ENCODE assay signal across 17 cellular contexts in the genomic region with DNA sequence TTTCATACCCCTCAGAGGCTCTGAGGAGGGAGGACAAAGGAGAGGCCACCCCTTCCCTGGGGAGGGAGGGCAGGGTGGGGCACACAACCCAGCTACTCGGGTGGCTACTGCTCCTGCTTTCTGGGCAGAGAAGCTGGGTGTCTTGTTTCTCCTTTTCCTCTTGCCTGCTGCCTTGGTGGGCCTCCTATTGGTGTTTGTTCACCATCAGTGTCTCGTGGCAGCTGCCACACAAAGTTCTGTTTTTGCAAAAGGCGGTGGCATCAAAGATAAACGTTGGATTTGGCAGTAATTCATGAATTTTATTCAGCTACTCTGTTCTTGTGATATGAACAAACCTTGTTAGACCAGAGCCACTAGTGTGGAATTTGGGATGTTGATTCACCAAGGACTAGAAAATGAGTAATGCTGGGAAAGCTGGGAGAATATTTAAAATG.
DNase-seq lines count a peak whose midpoint lies in the region; ATAC-seq and TF ChIP-seq lines count a peak whose summit lies in the region.
"Had no signal": no experiment of that assay in that cellular context is flagged by ENCODE, and none has a peak within 500 bp of the region (broad histone marks: within the 10 kb centered on the region; RNA-seq: fewer than 3 reads in every experiment).

No MANE protein-coding gene starts in this region.

- H3K36me3 ChIP-seq in mesendoderm (ENCODE audit: control insufficient read depth, insufficient read depth, low read length), result no peaks in the 10 kb centered on the region
- H3K36me3 ChIP-seq: colonic mucosa, sigmoid colon, vagina had no signal

- WGBS in mesendoderm (ENCODE audit: extremely low coverage, insufficient coverage, low lambda C conversion rate), result no CpG with 5 or more reads among the region's 4 CpGs

- no peak overlapping the region for H3K56ac ChIP-seq in mesendoderm (ENCODE audit: low read length)

- no peak overlapping the region for H3K27ac ChIP-seq in mesendoderm (ENCODE audit: low read depth, low read length)
- H3K27ac ChIP-seq: colonic mucosa, vagina had no signal

- no peak overlapping the region for H3K4me2 ChIP-seq in mesendoderm (ENCODE audit: low read length)

- H3K9me3 Mint-ChIP-seq in chondrocyte (ENCODE audit: low read depth), result no peaks in the 10 kb centered on the region

- H3K9ac ChIP-seq in mesendoderm (ENCODE audit: low read length), result no peak overlapping the region

- H3K4me3 ChIP-seq in mesendoderm (ENCODE audit: low read length), result no peak overlapping the region
- H3K4me3 ChIP-seq: colonic mucosa, sigmoid colon, vagina had no signal

- no peak overlapping the region for H3K23ac ChIP-seq in mesendoderm (ENCODE audit: low read length)

- H3K27me3 Mint-ChIP-seq in chondrocyte (ENCODE audit: low read depth), result no peaks in the 10 kb centered on the region

- H3K4me1 Mint-ChIP-seq in chondrocyte (ENCODE audit: low read depth), result peaks cover 68% of the 10 kb centered on the region

- H3K36me3 Mint-ChIP-seq in chondrocyte (ENCODE audit: low read depth), result no peaks in the 10 kb centered on the region

- no peak for ATAC-seq in HG03135 (IDR thresholded peaks at IDR 0.05; ENCODE audit: unreplicated experiment)
- ATAC-seq: activated CD4-positive, alpha-beta T cell treated with anti-CD3 and anti-CD28 coated beads for 36 hours had no signal

- no peak overlapping the region for H3K18ac ChIP-seq in mesendoderm (ENCODE audit: low read length)

- H2BK5ac ChIP-seq in mesendoderm (ENCODE audit: low read length), result no peak overlapping the region

- peak overlapping the region; percentile 95 for H3K27ac Mint-ChIP-seq in chondrocyte (ENCODE audit: unreplicated experiment)
- H3K27ac Mint-ChIP-seq: activated CD4-positive, alpha-beta T cell treated with anti-CD3 and anti-CD28 coated beads for 36 hours had no signal

- H3K4me1 ChIP-seq in mesendoderm (ENCODE audit: control insufficient read depth, low read depth, low read length), result no peaks in the 10 kb centered on the region
- H3K4me1 ChIP-seq: colonic mucosa had no signal

- no peak for TF ChIP-seq CTCF in chondrocyte (IDR thresholded peaks at IDR 0.05)

- peak; percentile 46 for DNase-seq in AG08395 (ENCODE audit: low spot score)
- peak; percentile 39 for DNase-seq in NCI-H69 (lab: John Stamatoyannopoulos, UW)
- no peak for DNase-seq in chondrocyte (ENCODE audit: low spot score)
- DNase-seq in mesendoderm, result peak; percentile 22
- no peak for DNase-seq in mucosa of gallbladder (ENCODE audit: low spot score)
- DNase-seq in D341Med (ENCODE audit: low spot score), result no peak
- no peak for DNase-seq in MV-4-11 (lab: John Stamatoyannopoulos, UW)
- DNase-seq: activated CD4-positive, alpha-beta T cell treated with anti-CD3 and anti-CD28 coated beads for 36 hours; aorta; colonic mucosa; erythroblast; NCI-H2081 treated with DMSO at 0.1 percent for 48 hours; occipital lobe; sigmoid colon; stimulated activated CD4-positive, alpha-beta T cell treated with anti-CD3 and anti-CD28 coated beads, Interleukin-2, amount 100 ng/mL, for 24 hours had no signal

- H3K4ac ChIP-seq in mesendoderm (ENCODE audit: low read depth, low read length), result no peak overlapping the region

- H3K27me3 ChIP-seq in mesendoderm (ENCODE audit: insufficient read depth, low read length, poor library complexity), result no peaks in the 10 kb centered on the region
- H3K27me3 ChIP-seq: colonic mucosa, sigmoid colon, vagina had no signal

- H2AK5ac ChIP-seq in mesendoderm (ENCODE audit: low read length), result no peak overlapping the region

- H4K5ac ChIP-seq in mesendoderm (ENCODE audit: low read length), result no peak overlapping the region

- H4K8ac ChIP-seq in mesendoderm (ENCODE audit: low read depth, low read length), result no peak overlapping the region

- H3K79me1 ChIP-seq in mesendoderm (ENCODE audit: low read length), result no peaks in the 10 kb centered on the region

- no peak overlapping the region for H2BK120ac ChIP-seq in mesendoderm (ENCODE audit: low read depth, low read length)

- no peaks in the 10 kb centered on the region for H3K79me2 ChIP-seq in mesendoderm (ENCODE audit: control insufficient read depth, insufficient read depth, low read length)

- no peak overlapping the region for H2BK15ac ChIP-seq in mesendoderm (replicated peaks; ENCODE audit: low read depth)

- H3K4me3 Mint-ChIP-seq in chondrocyte (ENCODE audit: unreplicated experiment), result no peak overlapping the region
- H3K4me3 Mint-ChIP-seq: activated CD4-positive, alpha-beta T cell treated with anti-CD3 and anti-CD28 coated beads for 36 hours had no signal

Comparison
In these comparisons a context has a peak if more than half of its experiments do, and no peak if none do; other contexts are left out.
1. DNase-seq: peak in AG08395 (single experiment), NCI-H69 (single experiment) and mesendoderm (single experiment); none in chondrocyte (single experiment), mucosa of gallbladder (single experiment), D341Med (single experiment) and MV-4-11 (single experiment).